Comparison of ENCODE assay signal across 8 cellular contexts in the genomic region with DNA sequence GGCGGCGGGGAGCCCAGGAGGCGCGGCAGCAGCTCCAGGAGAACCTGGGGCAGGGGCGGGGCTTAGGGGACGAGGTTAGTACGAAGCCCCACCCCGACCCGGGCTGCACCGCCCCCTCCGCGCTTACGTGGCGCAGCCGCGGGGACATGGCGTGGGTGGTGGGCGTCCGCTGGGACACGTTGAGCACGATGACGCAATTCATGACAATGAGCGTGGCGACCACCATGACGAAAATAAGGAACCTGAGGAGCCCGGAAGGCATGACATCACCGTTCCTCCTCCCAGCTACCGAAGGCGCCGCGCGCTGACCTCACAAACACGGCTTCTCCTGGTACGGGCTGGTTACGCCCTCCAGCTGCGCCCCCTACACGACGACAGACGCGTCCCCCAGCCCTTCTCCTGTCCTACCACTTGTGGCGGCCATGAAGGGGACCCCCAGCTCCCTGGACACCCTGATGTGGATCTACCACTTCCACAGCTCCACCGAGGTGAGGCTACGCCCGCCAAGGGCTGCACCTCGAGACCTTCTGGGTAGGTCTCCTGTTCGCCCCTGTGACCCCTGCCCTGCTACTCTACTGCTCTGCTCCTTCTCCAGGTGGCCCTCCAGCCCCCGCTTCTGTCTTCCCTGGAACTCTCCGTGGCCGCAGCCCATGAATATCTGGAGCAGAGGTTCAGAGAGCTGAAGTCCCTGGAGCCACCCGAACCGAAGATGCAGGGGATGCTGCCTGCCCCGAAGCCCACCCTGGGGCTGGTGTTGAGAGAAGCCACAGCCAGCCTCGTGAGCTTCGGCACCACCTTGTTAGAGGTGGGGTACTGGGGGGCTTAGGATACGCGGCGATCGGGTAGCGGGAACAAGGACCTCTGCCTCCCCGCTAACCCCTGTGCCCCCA. TPM values are rescaled to one million over a fixed set of nuclear protein-coding genes. Genes with fewer than 3 reads are reported as not detected.
DNase-seq lines count a peak whose midpoint lies in the region; ATAC-seq and TF ChIP-seq lines count a peak whose summit lies in the region.

A gene (plus strand): TSS at position 196 of the 890 bp plus-strand sequence. CDS start 227 bp downstream, at position 423.

- H4K91ac ChIP-seq in trophoblast cell (ENCODE audit: low read depth, low read length) = no peak within 1 kb of the TSS

- H3K23ac ChIP-seq in trophoblast cell (ENCODE audit: low read length) = no peak within 1 kb of the TSS

- no peak within 1 kb of the TSS for H2BK12ac ChIP-seq in trophoblast cell (ENCODE audit: low read length)

- H3K9me3 ChIP-seq in trophoblast cell (ENCODE audit: insufficient read depth, low read depth, low read length) (no peaks in the 10 kb centered on the region), thoracic aorta (no peaks in the 10 kb centered on the region)

- peak within 1 kb of the TSS; percentile 89 for H3K4me3 Mint-ChIP-seq in glutamatergic neuron (ENCODE audit: unreplicated experiment)

- WGBS in trophoblast cell (ENCODE audit: extremely low coverage, insufficient coverage, insufficient read length) = no CpG with 5 or more reads among the region's 60 CpGs

- H3K4me3 ChIP-seq in trophoblast cell (ENCODE audit: low read depth, low read length) (no peak within 1 kb of the TSS), thoracic aorta (peak within 1 kb of the TSS; percentile 74)

- peak within 1 kb of the TSS; percentile 81 for H3K27ac Mint-ChIP-seq in glutamatergic neuron (ENCODE audit: unreplicated experiment)

- no peak within 1 kb of the TSS for H4K12ac ChIP-seq in trophoblast cell (ENCODE audit: low read depth, low read length)

- H3K79me1 ChIP-seq in trophoblast cell (ENCODE audit: low read length) = no peaks in the 10 kb centered on the region

- H3K18ac ChIP-seq in trophoblast cell (ENCODE audit: low read length) = no peak within 1 kb of the TSS

- H3K27ac ChIP-seq in trophoblast cell (ENCODE audit: low read depth, low read length) (no peak within 1 kb of the TSS), thoracic aorta (no peak within 1 kb of the TSS)

- H3K4ac ChIP-seq in trophoblast cell (ENCODE audit: low read depth, low read length) = no peak within 1 kb of the TSS

- H3K79me2 ChIP-seq in trophoblast cell (ENCODE audit: control insufficient read depth, insufficient read depth, low read length, poor library complexity) = no peaks in the 10 kb centered on the region

- TF ChIP-seq CTCF in glutamatergic neuron (IDR thresholded peaks at IDR 0.05; ENCODE audit: partially characterized antibody, unreplicated experiment) (no peak), thoracic aorta (IDR thresholded peaks at IDR 0.05) (no peak)

- peaks cover 10% of the 10 kb centered on the region for H3K4me1 Mint-ChIP-seq in glutamatergic neuron (ENCODE audit: low read depth, unreplicated experiment)

- no peak within 1 kb of the TSS for H3K4me2 ChIP-seq in trophoblast cell (ENCODE audit: low read length)

- H3K36me3 ChIP-seq in trophoblast cell (ENCODE audit: control insufficient read depth in 1 of 2, insufficient read depth in 2 of 2, low read length in 2 of 2) = peaks cover 55 to 69% of the 10 kb centered on the region in 2 experiments
- peaks cover 13% of the 10 kb centered on the region for H3K36me3 ChIP-seq in thoracic aorta

- H3K27me3 ChIP-seq in trophoblast cell (ENCODE audit: insufficient read depth, low read length) (no peaks in the 10 kb centered on the region), thoracic aorta (replicated peaks; ENCODE audit: insufficient read depth) (no peaks in the 10 kb centered on the region)

- H2BK120ac ChIP-seq in trophoblast cell (ENCODE audit: insufficient read depth, low read length, poor library complexity) = no peak within 1 kb of the TSS

- no peak within 1 kb of the TSS for H4K8ac ChIP-seq in trophoblast cell (ENCODE audit: low read depth, low read length)

- no peak within 1 kb of the TSS for H3K9ac ChIP-seq in trophoblast cell (ENCODE audit: low read length)

- peaks cover 20% of the 10 kb centered on the region for H3K27me3 Mint-ChIP-seq in glutamatergic neuron (ENCODE audit: unreplicated experiment)

- no peak within 1 kb of the TSS for H2BK5ac ChIP-seq in trophoblast cell (ENCODE audit: low read depth, low read length, poor library complexity)

- ATAC-seq in thoracic aorta (ENCODE audit: insufficient number of reproducible peaks, low FRiP score, low read depth) = peak; percentile 47

- DNase-seq in GM19238 (ENCODE audit: insufficient read length, low spot score) (peak; percentile 63), NOMO-1 treated with DMSO at 0.1 percent for 48 hours (lab: John Stamatoyannopoulos, UW; ENCODE audit: unreplicated experiment) (peak; percentile 80), glutamatergic neuron (peak; percentile 86), trophoblast cell (peak; percentile 88 to 89), thoracic aorta (ENCODE audit: low spot score) (peak; percentile 75), UCSD-AML1 (lab: John Stamatoyannopoulos, UW; ENCODE audit: unreplicated experiment) (no peak), NCI-H524 treated with DMSO at 0.1 percent for 48 hours (lab: John Stamatoyannopoulos, UW) (no peak)
- peak; percentile 97 for DNase-seq in activated naive CD4-positive, alpha-beta T cell treated with Interleukin-2 at 50 U/mL for 16 hours

- no peak within 1 kb of the TSS for H2AK5ac ChIP-seq in trophoblast cell (ENCODE audit: low read length)

- H3K4me1 ChIP-seq in trophoblast cell (ENCODE audit: control insufficient read depth in 1 of 2, insufficient read depth in 2 of 2, low read length in 2 of 2) (no peaks in the 10 kb centered on the region), thoracic aorta (ENCODE audit: control insufficient read depth in 1 of 2, low read depth in 2 of 2) (peaks cover 0 to 16% of the 10 kb centered on the region in 2 donors)

- no peak within 1 kb of the TSS for H2AFZ ChIP-seq in trophoblast cell (ENCODE audit: insufficient read depth, low read length, poor library complexity)

- H3K9me3 Mint-ChIP-seq in glutamatergic neuron (ENCODE audit: unreplicated experiment) = peaks cover 5% of the 10 kb centered on the region

- H3K14ac ChIP-seq in trophoblast cell (ENCODE audit: low read length) = no peak within 1 kb of the TSS

- no peaks in the 10 kb centered on the region for H3K36me3 Mint-ChIP-seq in glutamatergic neuron (ENCODE audit: unreplicated experiment)

RNA-seq across cellular contexts. Expression of the gene that starts here (rescaled TPM):
- total RNA-seq in glutamatergic neuron (ENCODE audit: unreplicated experiment) = 11.1 TPM
- polyA plus RNA-seq in trophoblast cell (2013) = 0.47 and 0.49 TPM in 2 replicates
- total RNA-seq in thoracic aorta = 1 to 10 TPM; 1.9 to 5.6 TPM

Comparison
In these comparisons a context has a peak if more than half of its experiments do, and no peak if none do; other contexts are left out.
1. DNase-seq: peak in GM19238 (single experiment), NOMO-1 treated with DMSO at 0.1 percent for 48 hours (single experiment), activated naive CD4-positive, alpha-beta T cell treated with Interleukin-2 at 50 U/mL for 16 hours (single experiment), glutamatergic neuron (single experiment), trophoblast cell (2 of 2) and thoracic aorta (single experiment); none in UCSD-AML1 (single experiment) and NCI-H524 treated with DMSO at 0.1 percent for 48 hours (single experiment).